Comparison of ENCODE assay signal across 14 cellular contexts in genomic region chr1:65321879-65322278, GRCh38. TPM values are rescaled to one million over a fixed set of nuclear protein-coding genes. Genes with fewer than 3 reads are reported as not detected.
DNase-seq lines count a peak whose midpoint lies in the region; ATAC-seq and TF ChIP-seq lines count a peak whose summit lies in the region.
"Had no signal": no experiment of that assay in that cellular context is flagged by ENCODE, and none has a peak within 500 bp of the region (broad histone marks: within the 10 kb centered on the region; RNA-seq: fewer than 3 reads in every experiment).

No MANE protein-coding gene starts in this region.

- H3K27me3 Mint-ChIP-seq in WTC11 (ENCODE audit: low read depth) = no peaks in the 10 kb centered on the region
- H3K27me3 Mint-ChIP-seq in T-helper 2 cell treated with Interferon-gamma antibody and Interleukin-4, amounts not matched to agents 5 μg/mL and 100 μg/mL, for 36 hours (ENCODE audit: low read depth) = no peaks in the 10 kb centered on the region
- no peaks in the 10 kb centered on the region for H3K27me3 Mint-ChIP-seq in activated CD4-positive, alpha-beta memory T cell treated with anti-CD3 and anti-CD28 coated beads, Interleukin-2, amount 10 ng/mL, durations not matched to agents 7 days and 5 days

- peak overlapping the region; percentile 1; the same call in 1 of the 2 replicates for H3K27ac Mint-ChIP-seq in WTC11
- no peak overlapping the region for H3K27ac Mint-ChIP-seq in T-helper 2 cell treated with Interferon-gamma antibody and Interleukin-4, amounts not matched to agents 5 μg/mL and 100 μg/mL, for 36 hours
- no peak overlapping the region for H3K27ac Mint-ChIP-seq in activated CD4-positive, alpha-beta memory T cell treated with anti-CD3 and anti-CD28 coated beads, Interleukin-2, amount 10 ng/mL, durations not matched to agents 7 days and 5 days
- H3K27ac Mint-ChIP-seq: B cell; CD4-positive, alpha-beta memory T cell had no signal

- no peak for ATAC-seq in WTC11
- ATAC-seq: GM12878 had no signal

- H3K4me1 Mint-ChIP-seq in WTC11 = no peaks in the 10 kb centered on the region; the same call in 1 of the 2 replicates
- peaks cover 1% of the 10 kb centered on the region for H3K4me1 Mint-ChIP-seq in T-helper 2 cell treated with Interferon-gamma antibody and Interleukin-4, amounts not matched to agents 5 μg/mL and 100 μg/mL, for 36 hours (ENCODE audit: low read depth)
- peaks cover 6% of the 10 kb centered on the region for H3K4me1 Mint-ChIP-seq in activated CD4-positive, alpha-beta memory T cell treated with anti-CD3 and anti-CD28 coated beads, Interleukin-2, amount 10 ng/mL, durations not matched to agents 7 days and 5 days
- H3K4me1 Mint-ChIP-seq: B cell had no signal

- no peaks in the 10 kb centered on the region for H3K36me3 Mint-ChIP-seq in WTC11
- no peaks in the 10 kb centered on the region for H3K36me3 Mint-ChIP-seq in T-helper 2 cell treated with Interferon-gamma antibody and Interleukin-4, amounts not matched to agents 5 μg/mL and 100 μg/mL, for 36 hours (ENCODE audit: low read depth)
- peaks cover 11% of the 10 kb centered on the region for H3K36me3 Mint-ChIP-seq in activated CD4-positive, alpha-beta memory T cell treated with anti-CD3 and anti-CD28 coated beads, Interleukin-2, amount 10 ng/mL, durations not matched to agents 7 days and 5 days (ENCODE audit: low read depth)

- CTCF ChIA-PET in WTC11 (lab: Charles Lee) = no interaction called here
- CTCF ChIA-PET in activated CD4-positive, alpha-beta memory T cell treated with anti-CD3 and anti-CD28 coated beads, Interleukin-2, amount 10 ng/mL, durations not matched to agents 7 days and 5 days (lab: Charles Lee) = no interaction called here

- POLR2A ChIA-PET in WTC11 (lab: Charles Lee) = no interaction called here
- POLR2A ChIA-PET in activated CD4-positive, alpha-beta memory T cell treated with anti-CD3 and anti-CD28 coated beads, Interleukin-2, amount 10 ng/mL, durations not matched to agents 7 days and 5 days (lab: Charles Lee) = no interaction called here

- TF ChIP-seq CTCF in WTC11 (IDR thresholded peaks at IDR 0.05) (no peak), dorsolateral prefrontal cortex (IDR thresholded peaks at IDR 0.05 in 54 of 56, conservative IDR thresholded peaks at IDR 0.05 in 2 of 56; ENCODE audit: low read depth in 1 of 56, partially characterized antibody in 56 of 56) (no peak)

- H3K27ac ChIP-seq in dorsolateral prefrontal cortex = peak overlapping the region; percentile 30 to 100 (median 88)
- H3K27ac ChIP-seq: GM23248 had no signal

- no peak overlapping the region for H3K4me3 Mint-ChIP-seq in WTC11
- H3K4me3 Mint-ChIP-seq in T-helper 2 cell treated with Interferon-gamma antibody and Interleukin-4, amounts not matched to agents 5 μg/mL and 100 μg/mL, for 36 hours = no peak overlapping the region
- no peak overlapping the region for H3K4me3 Mint-ChIP-seq in activated CD4-positive, alpha-beta memory T cell treated with anti-CD3 and anti-CD28 coated beads, Interleukin-2, amount 10 ng/mL, durations not matched to agents 7 days and 5 days
- H3K4me3 Mint-ChIP-seq: B cell; CD4-positive, alpha-beta memory T cell had no signal

- intact Hi-C loops in dorsolateral prefrontal cortex (cut with DNase I) = loop anchor here in 1 of 2 donors (5.0 kb wide), 1 partner anchor 100 kb away; the partner anchor contains the start of genes LEPR and LEPROT

- H3K4me3 ChIP-seq in dorsolateral prefrontal cortex = peak overlapping the region in 6 of 59 donors; percentile 8 to 19 (median 16)
- H3K4me3 ChIP-seq: GM12878, GM23248 had no signal

- no peaks in the 10 kb centered on the region for H3K27me3 ChIP-seq in dorsolateral prefrontal cortex

- no peak for DNase-seq in WTC11 (ENCODE audit: low spot score)
- DNase-seq in dorsolateral prefrontal cortex = peak in 2 of 10 donors; percentile 43 to 60
- DNase-seq in medulla oblongata (ENCODE audit: extremely low spot score) = peak; percentile 89
- peak; percentile 85 for DNase-seq in superior temporal gyrus (ENCODE audit: extremely low spot score)
- DNase-seq in cortex of kidney (lab: John Stamatoyannopoulos, UW) = no peak
- DNase-seq in T-helper 2 cell treated with Interferon-gamma antibody and Interleukin-4, amounts not matched to agents 5 μg/mL and 100 μg/mL, for 36 hours (ENCODE audit: low spot score) = no peak
- DNase-seq in activated CD4-positive, alpha-beta memory T cell treated with anti-CD3 and anti-CD28 coated beads, Interleukin-2, amount 10 ng/mL, durations not matched to agents 7 days and 5 days = no peak
- DNase-seq: ACHN; CD4-positive, alpha-beta memory T cell; DMS79; GM23248; H7 had no signal

- no peaks in the 10 kb centered on the region for H3K9me3 Mint-ChIP-seq in WTC11
- peaks cover 6% of the 10 kb centered on the region for H3K9me3 Mint-ChIP-seq in T-helper 2 cell treated with Interferon-gamma antibody and Interleukin-4, amounts not matched to agents 5 μg/mL and 100 μg/mL, for 36 hours
- peaks cover 12% of the 10 kb centered on the region for H3K9me3 Mint-ChIP-seq in activated CD4-positive, alpha-beta memory T cell treated with anti-CD3 and anti-CD28 coated beads, Interleukin-2, amount 10 ng/mL, durations not matched to agents 7 days and 5 days

TF ChIP-seq in WTC11, 78 proteins besides CTCF, POLR2A, EP300 and RAD21:
- TF ChIP-seq ATF1 (CRISPR knock-in tag; IDR thresholded peaks at IDR 0.05) (no peak), ZNF219 (CRISPR knock-in tag; IDR thresholded peaks at IDR 0.05; ENCODE audit: borderline replicate concordance) (no peak), HMGXB4 (CRISPR knock-in tag; IDR thresholded peaks at IDR 0.05) (no peak), ZSCAN18 (CRISPR knock-in tag; IDR thresholded peaks at IDR 0.05) (no peak), E2F4 (CRISPR knock-in tag; IDR thresholded peaks at IDR 0.05; ENCODE audit: borderline replicate concordance, low read depth) (no peak), OVOL2 (CRISPR knock-in tag; IDR thresholded peaks at IDR 0.05; ENCODE audit: borderline replicate concordance) (no peak), MYBL2 (CRISPR knock-in tag; IDR thresholded peaks at IDR 0.05) (no peak)

RNA-seq across cellular contexts. Expression of gene DNAJC6, which starts 12.5 kb away (rescaled TPM):
- total RNA-seq in WTC11 (2021) (6.0 to 9.1 TPM (median 7.6 TPM) in 3 replicates), dorsolateral prefrontal cortex (100 to 1,000 TPM; 149 to 406 (median 315) TPM)
- total RNA-seq in activated CD4-positive, alpha-beta memory T cell treated with anti-CD3 and anti-CD28 coated beads, Interleukin-2, amount 10 ng/mL, durations not matched to agents 7 days and 5 days = 1 to 10 TPM; 4.0 to 5.4 TPM

Comparison
In these comparisons a context has a peak if more than half of its experiments do, and no peak if none do; other contexts are left out.
1. DNase-seq: peak in medulla oblongata (single experiment) and superior temporal gyrus (single experiment); none in WTC11 (single experiment), cortex of kidney (single experiment), T-helper 2 cell treated with Interferon-gamma antibody and Interleukin-4, amounts not matched to agents 5 μg/mL and 100 μg/mL, for 36 hours (single experiment) and activated CD4-positive, alpha-beta memory T cell treated with anti-CD3 and anti-CD28 coated beads, Interleukin-2, amount 10 ng/mL, durations not matched to agents 7 days and 5 days (single experiment).
2. RNA of gene DNAJC6, which starts 12.5 kb away (total RNA-seq): 149 to 406 TPM in dorsolateral prefrontal cortex; 6.0 to 9.1 TPM in WTC11 and 4.0 to 5.4 TPM in activated CD4-positive, alpha-beta memory T cell treated with anti-CD3 and anti-CD28 coated beads, Interleukin-2, amount 10 ng/mL, durations not matched to agents 7 days and 5 days; every median in the first group is over 10 times any median in the second.